In the genomic region with DNA sequence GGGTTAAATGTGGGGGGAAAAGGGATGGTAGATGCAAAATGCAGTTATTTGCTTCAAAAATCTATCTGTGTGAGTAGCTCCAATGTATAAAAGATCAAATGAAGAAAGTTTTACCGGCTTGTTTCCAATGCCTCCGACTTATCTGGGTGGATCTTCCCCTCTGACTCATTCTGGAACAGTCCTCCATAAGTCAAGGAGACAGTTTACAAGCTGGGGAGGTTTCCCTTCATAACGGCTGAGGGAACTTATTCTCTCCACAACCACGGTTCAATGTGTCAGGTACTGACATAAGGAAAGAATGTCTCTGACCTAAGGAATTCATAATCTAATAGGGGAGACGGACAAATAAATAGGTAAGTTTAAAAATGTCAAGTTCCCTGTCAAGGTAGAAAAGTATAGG, we compare ENCODE assay signal across 1 cellular context.
TF ChIP-seq lines count a peak whose summit lies in the region.

No MANE protein-coding gene starts in this region.

TF ChIP-seq in K562, 482 proteins besides CTCF, POLR2A, EP300 and RAD21 (continued from another document):
- TF ChIP-seq, protein P1, sequence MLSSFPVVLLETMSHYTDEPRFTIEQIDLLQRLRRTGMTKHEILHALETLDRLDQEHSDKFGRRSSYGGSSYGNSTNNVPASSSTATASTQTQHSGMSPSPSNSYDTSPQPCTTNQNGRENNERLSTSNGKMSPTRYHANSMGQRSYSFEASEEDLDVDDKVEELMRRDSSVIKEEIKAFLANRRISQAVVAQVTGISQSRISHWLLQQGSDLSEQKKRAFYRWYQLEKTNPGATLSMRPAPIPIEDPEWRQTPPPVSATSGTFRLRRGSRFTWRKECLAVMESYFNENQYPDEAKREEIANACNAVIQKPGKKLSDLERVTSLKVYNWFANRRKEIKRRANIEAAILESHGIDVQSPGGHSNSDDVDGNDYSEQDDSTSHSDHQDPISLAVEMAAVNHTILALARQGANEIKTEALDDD (IDR thresholded peaks at IDR 0.05), result 0 out of 2 replicates have a peak, but pooled peaks have one; percentile 9
- TF ChIP-seq GATA2 (CRISPR knock-in tag; IDR thresholded peaks at IDR 0.05) (0 out of 2 replicates have a peak, but pooled peaks have one; percentile 47), KDM4B (IDR thresholded peaks at IDR 0.05; ENCODE audit: borderline replicate concordance in 2 of 2, low read depth in 1 of 2) (no peak), SMARCA4 (IDR thresholded peaks at IDR 0.05) (peak; percentile 66; the same call in 1 of the 2 replicates), BACH1 (tag; IDR thresholded peaks at IDR 0.05) (0 out of 2 replicates have a peak, but pooled peaks have one; percentile 23), FOSL1 (tag; conservative IDR thresholded peaks at IDR 0.05) (peak; percentile 95), KLF13 (tag; IDR thresholded peaks at IDR 0.05; ENCODE audit: borderline replicate concordance, low read depth) (no peak), DPF2 (IDR thresholded peaks at IDR 0.05) (peak; percentile 49; the same call in 1 of the 2 replicates), ZNF584 (CRISPR knock-in tag; IDR thresholded peaks at IDR 0.05; ENCODE audit: low read depth) (no peak), JUN (IDR thresholded peaks at IDR 0.05; ENCODE audit: borderline replicate concordance, low read depth, low read length) (peak; percentile 31; the same call in 1 of the 2 replicates), JUN (CRISPR knock-in tag; IDR thresholded peaks at IDR 0.05; ENCODE audit: borderline replicate concordance) (no peak), MEIS2 (IDR thresholded peaks at IDR 0.05; ENCODE audit: partially characterized antibody) (peak; percentile 81)
- TF ChIP-seq, protein P2, sequence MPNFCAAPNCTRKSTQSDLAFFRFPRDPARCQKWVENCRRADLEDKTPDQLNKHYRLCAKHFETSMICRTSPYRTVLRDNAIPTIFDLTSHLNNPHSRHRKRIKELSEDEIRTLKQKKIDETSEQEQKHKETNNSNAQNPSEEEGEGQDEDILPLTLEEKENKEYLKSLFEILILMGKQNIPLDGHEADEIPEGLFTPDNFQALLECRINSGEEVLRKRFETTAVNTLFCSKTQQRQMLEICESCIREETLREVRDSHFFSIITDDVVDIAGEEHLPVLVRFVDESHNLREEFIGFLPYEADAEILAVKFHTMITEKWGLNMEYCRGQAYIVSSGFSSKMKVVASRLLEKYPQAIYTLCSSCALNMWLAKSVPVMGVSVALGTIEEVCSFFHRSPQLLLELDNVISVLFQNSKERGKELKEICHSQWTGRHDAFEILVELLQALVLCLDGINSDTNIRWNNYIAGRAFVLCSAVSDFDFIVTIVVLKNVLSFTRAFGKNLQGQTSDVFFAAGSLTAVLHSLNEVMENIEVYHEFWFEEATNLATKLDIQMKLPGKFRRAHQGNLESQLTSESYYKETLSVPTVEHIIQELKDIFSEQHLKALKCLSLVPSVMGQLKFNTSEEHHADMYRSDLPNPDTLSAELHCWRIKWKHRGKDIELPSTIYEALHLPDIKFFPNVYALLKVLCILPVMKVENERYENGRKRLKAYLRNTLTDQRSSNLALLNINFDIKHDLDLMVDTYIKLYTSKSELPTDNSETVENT (CRISPR knock-in tag; IDR thresholded peaks at IDR 0.05), result no peak
- TF ChIP-seq, protein P3, sequence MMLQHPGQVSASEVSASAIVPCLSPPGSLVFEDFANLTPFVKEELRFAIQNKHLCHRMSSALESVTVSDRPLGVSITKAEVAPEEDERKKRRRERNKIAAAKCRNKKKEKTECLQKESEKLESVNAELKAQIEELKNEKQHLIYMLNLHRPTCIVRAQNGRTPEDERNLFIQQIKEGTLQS (IDR thresholded peaks at IDR 0.05), result peak; percentile 72
- TF ChIP-seq, protein P3 (CRISPR knock-in tag; conservative IDR thresholded peaks at IDR 0.05), result no peak
- TF ChIP-seq, protein P4, sequence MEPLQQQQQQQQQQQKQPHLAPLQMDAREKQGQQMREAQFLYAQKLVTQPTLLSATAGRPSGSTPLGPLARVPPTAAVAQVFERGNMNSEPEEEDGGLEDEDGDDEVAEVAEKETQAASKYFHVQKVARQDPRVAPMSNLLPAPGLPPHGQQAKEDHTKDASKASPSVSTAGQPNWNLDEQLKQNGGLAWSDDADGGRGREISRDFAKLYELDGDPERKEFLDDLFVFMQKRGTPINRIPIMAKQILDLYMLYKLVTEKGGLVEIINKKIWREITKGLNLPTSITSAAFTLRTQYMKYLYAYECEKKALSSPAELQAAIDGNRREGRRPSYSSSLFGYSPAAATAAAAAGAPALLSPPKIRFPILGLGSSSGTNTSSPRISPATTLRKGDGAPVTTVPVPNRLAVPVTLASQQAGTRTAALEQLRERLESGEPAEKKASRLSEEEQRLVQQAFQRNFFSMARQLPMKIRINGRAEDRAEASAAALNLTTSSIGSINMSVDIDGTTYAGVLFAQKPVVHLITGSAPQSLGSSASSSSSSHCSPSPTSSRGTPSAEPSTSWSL (CRISPR knock-in tag; IDR thresholded peaks at IDR 0.05; ENCODE audit: borderline replicate concordance), result no peak
- TF ChIP-seq, protein P5, sequence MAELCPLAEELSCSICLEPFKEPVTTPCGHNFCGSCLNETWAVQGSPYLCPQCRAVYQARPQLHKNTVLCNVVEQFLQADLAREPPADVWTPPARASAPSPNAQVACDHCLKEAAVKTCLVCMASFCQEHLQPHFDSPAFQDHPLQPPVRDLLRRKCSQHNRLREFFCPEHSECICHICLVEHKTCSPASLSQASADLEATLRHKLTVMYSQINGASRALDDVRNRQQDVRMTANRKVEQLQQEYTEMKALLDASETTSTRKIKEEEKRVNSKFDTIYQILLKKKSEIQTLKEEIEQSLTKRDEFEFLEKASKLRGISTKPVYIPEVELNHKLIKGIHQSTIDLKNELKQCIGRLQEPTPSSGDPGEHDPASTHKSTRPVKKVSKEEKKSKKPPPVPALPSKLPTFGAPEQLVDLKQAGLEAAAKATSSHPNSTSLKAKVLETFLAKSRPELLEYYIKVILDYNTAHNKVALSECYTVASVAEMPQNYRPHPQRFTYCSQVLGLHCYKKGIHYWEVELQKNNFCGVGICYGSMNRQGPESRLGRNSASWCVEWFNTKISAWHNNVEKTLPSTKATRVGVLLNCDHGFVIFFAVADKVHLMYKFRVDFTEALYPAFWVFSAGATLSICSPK (IDR thresholded peaks at IDR 0.05; ENCODE audit: borderline replicate concordance), result no peak
- TF ChIP-seq, protein P6, sequence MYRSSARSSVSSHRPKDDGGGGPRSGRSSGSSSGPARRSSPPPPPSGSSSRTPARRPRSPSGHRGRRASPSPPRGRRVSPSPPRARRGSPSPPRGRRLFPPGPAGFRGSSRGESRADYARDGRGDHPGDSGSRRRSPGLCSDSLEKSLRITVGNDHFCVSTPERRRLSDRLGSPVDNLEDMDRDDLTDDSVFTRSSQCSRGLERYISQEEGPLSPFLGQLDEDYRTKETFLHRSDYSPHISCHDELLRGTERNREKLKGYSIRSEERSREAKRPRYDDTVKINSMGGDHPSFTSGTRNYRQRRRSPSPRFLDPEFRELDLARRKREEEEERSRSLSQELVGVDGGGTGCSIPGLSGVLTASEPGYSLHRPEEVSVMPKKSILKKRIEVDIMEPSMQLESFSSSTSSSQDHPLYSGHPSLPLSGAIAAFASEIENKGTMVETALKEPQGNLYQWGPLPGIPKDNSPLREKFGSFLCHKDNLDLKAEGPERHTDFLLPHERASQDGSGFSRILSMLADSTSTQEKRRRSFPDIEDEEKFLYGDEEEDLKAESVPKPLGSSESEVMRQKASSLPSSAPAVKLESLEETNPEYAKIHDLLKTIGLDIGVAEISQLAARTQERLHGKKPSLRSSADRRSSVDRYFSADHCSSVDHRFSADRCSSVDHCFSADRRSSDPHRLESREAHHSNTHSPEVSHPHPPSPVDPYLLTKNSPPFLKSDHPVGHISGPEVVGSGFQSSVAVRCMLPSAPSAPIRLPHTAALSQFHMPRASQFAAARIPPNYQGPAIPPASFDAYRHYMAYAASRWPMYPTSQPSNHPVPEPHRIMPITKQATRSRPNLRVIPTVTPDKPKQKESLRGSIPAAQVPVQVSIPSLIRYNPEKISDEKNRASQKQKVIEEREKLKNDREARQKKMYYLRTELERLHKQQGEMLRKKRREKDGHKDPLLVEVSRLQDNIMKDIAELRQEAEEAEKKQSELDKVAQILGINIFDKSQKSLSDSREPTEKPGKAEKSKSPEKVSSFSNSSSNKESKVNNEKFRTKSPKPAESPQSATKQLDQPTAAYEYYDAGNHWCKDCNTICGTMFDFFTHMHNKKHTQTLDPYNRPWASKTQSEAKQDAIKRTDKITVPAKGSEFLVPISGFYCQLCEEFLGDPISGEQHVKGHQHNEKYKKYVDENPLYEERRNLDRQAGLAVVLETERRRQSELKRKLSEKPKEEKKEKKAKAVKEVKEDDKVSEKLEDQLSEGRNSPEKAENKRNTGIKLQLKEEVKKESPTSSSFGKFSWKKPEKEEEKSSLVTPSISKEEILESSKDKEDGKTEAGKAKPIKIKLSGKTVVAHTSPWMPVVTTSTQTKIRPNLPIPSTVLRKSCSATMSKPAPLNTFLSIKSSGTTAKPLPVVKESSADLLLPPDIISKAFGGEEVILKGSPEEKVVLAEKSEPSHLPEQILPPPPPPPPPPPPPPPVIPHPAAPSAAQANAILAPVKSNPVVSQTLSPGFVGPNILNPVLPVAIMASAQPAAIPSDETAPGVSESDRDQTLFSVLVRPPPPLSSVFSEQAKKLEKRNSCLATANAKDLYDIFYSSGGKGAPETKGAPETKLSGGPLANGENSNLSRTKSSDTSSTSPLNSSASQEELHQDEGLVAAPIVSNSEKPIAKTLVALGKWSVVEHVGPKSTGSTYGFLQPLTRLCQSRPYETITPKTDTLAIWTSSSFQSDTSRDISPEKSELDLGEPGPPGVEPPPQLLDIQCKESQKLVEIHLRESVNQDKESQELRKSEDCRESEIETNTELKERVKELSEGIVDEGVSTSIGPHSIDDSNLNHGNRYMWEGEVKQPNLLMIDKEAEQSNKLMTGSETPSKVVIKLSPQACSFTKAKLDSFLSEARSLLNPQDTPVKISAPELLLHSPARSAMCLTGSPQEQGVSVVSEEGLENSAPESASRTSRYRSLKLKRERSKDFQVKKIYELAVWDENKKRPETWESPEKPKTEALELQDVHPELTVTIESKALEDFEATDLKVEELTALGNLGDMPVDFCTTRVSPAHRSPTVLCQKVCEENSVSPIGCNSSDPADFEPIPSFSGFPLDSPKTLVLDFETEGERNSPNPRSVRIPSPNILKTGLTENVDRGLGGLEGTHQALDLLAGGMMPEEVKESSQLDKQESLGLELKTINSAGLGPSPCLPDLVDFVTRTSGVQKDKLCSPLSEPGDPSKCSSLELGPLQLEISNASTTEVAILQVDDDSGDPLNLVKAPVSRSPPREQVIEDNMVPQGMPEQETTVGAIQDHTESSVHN (IDR thresholded peaks at IDR 0.05; ENCODE audit: borderline replicate concordance in 1 of 2, low read depth in 1 of 2), result no peak
- TF ChIP-seq, protein P7, sequence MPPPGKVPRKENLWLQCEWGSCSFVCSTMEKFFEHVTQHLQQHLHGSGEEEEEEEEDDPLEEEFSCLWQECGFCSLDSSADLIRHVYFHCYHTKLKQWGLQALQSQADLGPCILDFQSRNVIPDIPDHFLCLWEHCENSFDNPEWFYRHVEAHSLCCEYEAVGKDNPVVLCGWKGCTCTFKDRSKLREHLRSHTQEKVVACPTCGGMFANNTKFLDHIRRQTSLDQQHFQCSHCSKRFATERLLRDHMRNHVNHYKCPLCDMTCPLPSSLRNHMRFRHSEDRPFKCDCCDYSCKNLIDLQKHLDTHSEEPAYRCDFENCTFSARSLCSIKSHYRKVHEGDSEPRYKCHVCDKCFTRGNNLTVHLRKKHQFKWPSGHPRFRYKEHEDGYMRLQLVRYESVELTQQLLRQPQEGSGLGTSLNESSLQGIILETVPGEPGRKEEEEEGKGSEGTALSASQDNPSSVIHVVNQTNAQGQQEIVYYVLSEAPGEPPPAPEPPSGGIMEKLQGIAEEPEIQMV (tag; conservative IDR thresholded peaks at IDR 0.05; ENCODE audit: low read depth), result no peak
- TF ChIP-seq, protein P8, sequence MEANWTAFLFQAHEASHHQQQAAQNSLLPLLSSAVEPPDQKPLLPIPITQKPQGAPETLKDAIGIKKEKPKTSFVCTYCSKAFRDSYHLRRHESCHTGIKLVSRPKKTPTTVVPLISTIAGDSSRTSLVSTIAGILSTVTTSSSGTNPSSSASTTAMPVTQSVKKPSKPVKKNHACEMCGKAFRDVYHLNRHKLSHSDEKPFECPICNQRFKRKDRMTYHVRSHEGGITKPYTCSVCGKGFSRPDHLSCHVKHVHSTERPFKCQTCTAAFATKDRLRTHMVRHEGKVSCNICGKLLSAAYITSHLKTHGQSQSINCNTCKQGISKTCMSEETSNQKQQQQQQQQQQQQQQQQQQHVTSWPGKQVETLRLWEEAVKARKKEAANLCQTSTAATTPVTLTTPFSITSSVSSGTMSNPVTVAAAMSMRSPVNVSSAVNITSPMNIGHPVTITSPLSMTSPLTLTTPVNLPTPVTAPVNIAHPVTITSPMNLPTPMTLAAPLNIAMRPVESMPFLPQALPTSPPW (CRISPR knock-in tag; IDR thresholded peaks at IDR 0.05), result 0 out of 2 replicates have a peak, but pooled peaks have one; percentile 27
TF ChIP-seq in K562: peak in this region for 15.
